In genomic region chr17:82064433-82065192, GRCh38 we compare ENCODE assay signal across 8 cellular contexts. TPM values are rescaled to one million over a fixed set of nuclear protein-coding genes. Genes with fewer than 3 reads are reported as not detected.
DNase-seq lines count a peak whose midpoint lies in the region; ATAC-seq and TF ChIP-seq lines count a peak whose summit lies in the region.

No MANE protein-coding gene starts in this region.

- no peaks in the 10 kb centered on the region for H3K9me3 Mint-ChIP-seq in activated naive CD8-positive, alpha-beta T cell treated with anti-CD3 and anti-CD28 coated beads, Interleukin-2, amount 50 U/mL, for 24 hours
- H3K9me3 Mint-ChIP-seq in type B pancreatic cell = no peaks in the 10 kb centered on the region

- ATAC-seq in activated naive CD8-positive, alpha-beta T cell treated with anti-CD3 and anti-CD28 coated beads, Interleukin-2, amount 50 U/mL, for 24 hours = no peak
- ATAC-seq in left colon (peak; percentile 83), GM21515 (IDR thresholded peaks at IDR 0.05; ENCODE audit: unreplicated experiment) (no peak), HG03139 (IDR thresholded peaks at IDR 0.05; ENCODE audit: unreplicated experiment) (no peak)

- H3K36me3 Mint-ChIP-seq in activated naive CD8-positive, alpha-beta T cell treated with anti-CD3 and anti-CD28 coated beads, Interleukin-2, amount 50 U/mL, for 24 hours (ENCODE audit: low read depth) = peaks cover 2% of the 10 kb centered on the region
- no peaks in the 10 kb centered on the region for H3K36me3 Mint-ChIP-seq in type B pancreatic cell

- TF ChIP-seq CTCF in AG04450 (IDR thresholded peaks at IDR 0.05; ENCODE audit: low read depth, low read length) (no peak), type B pancreatic cell (conservative IDR thresholded peaks at IDR 0.05) (no peak)

- no peaks in the 10 kb centered on the region; the same call in 1 of the 2 replicates for H3K9me3 ChIP-seq in AG04450 (ENCODE audit: control insufficient read depth, insufficient read depth, low read length)

- H3K27me3 ChIP-seq in AG04450 (ENCODE audit: control insufficient read depth, insufficient read depth, low read length) = no peaks in the 10 kb centered on the region

- peak overlapping the region; percentile 74 for H3K4me3 Mint-ChIP-seq in activated naive CD8-positive, alpha-beta T cell treated with anti-CD3 and anti-CD28 coated beads, Interleukin-2, amount 50 U/mL, for 24 hours
- H3K4me3 Mint-ChIP-seq in type B pancreatic cell = peak overlapping the region; percentile 75

- DNase-seq in AG04450 (ENCODE audit: low read depth, low spot score) = no peak
- peak; percentile 58 for DNase-seq in HT-29 (ENCODE audit: low spot score)
- DNase-seq in activated naive CD8-positive, alpha-beta T cell treated with anti-CD3 and anti-CD28 coated beads, Interleukin-2, amount 50 U/mL, for 24 hours = no peak
- DNase-seq in left colon = peak; percentile 52 to 68
- no peak for DNase-seq in type B pancreatic cell (ENCODE audit: extremely low spot score, unreplicated experiment)
- DNase-seq in GM19238 (ENCODE audit: insufficient read length, low spot score) = no peak

- peaks cover 16% of the 10 kb centered on the region for H3K4me1 Mint-ChIP-seq in activated naive CD8-positive, alpha-beta T cell treated with anti-CD3 and anti-CD28 coated beads, Interleukin-2, amount 50 U/mL, for 24 hours
- H3K4me1 Mint-ChIP-seq in type B pancreatic cell (ENCODE audit: unreplicated experiment) = no peaks in the 10 kb centered on the region

- no peaks in the 10 kb centered on the region for H3K27me3 Mint-ChIP-seq in activated naive CD8-positive, alpha-beta T cell treated with anti-CD3 and anti-CD28 coated beads, Interleukin-2, amount 50 U/mL, for 24 hours
- no peaks in the 10 kb centered on the region for H3K27me3 Mint-ChIP-seq in type B pancreatic cell

- CTCF ChIA-PET in AG04450 (lab: Charles Lee) = no interaction called here

- intact Hi-C loops in left colon (cut with DNase I, micrococcal nuclease) = no loop called here

- POLR2A ChIA-PET in AG04450 (lab: Yijun Ruan, JAX) = interaction anchor here (0.7 to 1.1 kb wide), 3 partner anchors 9 to 34 kb away, joined by 3 to 5 read pairs (median 3); partner anchors contain the start of gene FASN

- no peak overlapping the region for H3K27ac ChIP-seq in AG04450 (ENCODE audit: low read depth, low read length)

- peak overlapping the region; percentile 71 for H3K27ac Mint-ChIP-seq in activated naive CD8-positive, alpha-beta T cell treated with anti-CD3 and anti-CD28 coated beads, Interleukin-2, amount 50 U/mL, for 24 hours
- no peak overlapping the region for H3K27ac Mint-ChIP-seq in type B pancreatic cell

- peak overlapping the region; percentile 76 for H3K4me3 ChIP-seq in AG04450 (ENCODE audit: low read depth, low read length)

RNA-seq across cellular contexts. Expression of gene DUS1L, which starts 1.0 kb away (rescaled TPM):
- polyA plus RNA-seq in AG04450 (2011; rRNA removed) = 21.4 and 27.0 TPM in 2 replicates
- polyA minus RNA-seq in AG04450 (2011; rRNA and poly(A)+ RNA removed) = 14.5 and 14.8 TPM in 2 replicates
- total RNA-seq in HT-29 (2014; rRNA removed; shearing (Covaris generic)) = 320 and 339 TPM in 2 replicates
- total RNA-seq in left colon = 100 to 1,000 TPM; 127 to 146 TPM
- 97.0 and 97.1 TPM in 2 replicates for total RNA-seq in type B pancreatic cell (ENCODE audit: low replicate concordance)

RNA-seq across cellular contexts. Expression of gene GPS1, which starts 12.9 kb away (rescaled TPM):
- 63.1 and 94.3 TPM in 2 replicates for polyA plus RNA-seq in AG04450 (2011; rRNA removed)
- polyA minus RNA-seq in AG04450 (2011; rRNA and poly(A)+ RNA removed) = 74.9 and 108 TPM in 2 replicates
- total RNA-seq in HT-29 (2014; rRNA removed; shearing (Covaris generic)) = 281 and 295 TPM in 2 replicates
- 10 to 100 TPM; 80.7 to 87.4 TPM for total RNA-seq in left colon
- total RNA-seq in type B pancreatic cell (ENCODE audit: low replicate concordance) = 111 and 112 TPM in 2 replicates

RNA-seq across cellular contexts. Expression of gene RFNG, which starts 13.0 kb away (rescaled TPM):
- polyA plus RNA-seq in AG04450 (2011; rRNA removed) = 11.8 and 14.1 TPM in 2 replicates
- polyA minus RNA-seq in AG04450 (2011; rRNA and poly(A)+ RNA removed) = 19.4 and 25.1 TPM in 2 replicates
- total RNA-seq in HT-29 (2014; rRNA removed; shearing (Covaris generic)) = 49.5 and 52.6 TPM in 2 replicates
- total RNA-seq in left colon = 10 to 100 TPM; 31.5 to 32.3 TPM
- 35.9 and 43.4 TPM in 2 replicates for total RNA-seq in type B pancreatic cell (ENCODE audit: low replicate concordance)

RNA-seq across cellular contexts. Expression of gene DCXR, which starts 27.1 kb away (rescaled TPM):
- 35.5 and 55.6 TPM in 2 replicates for polyA plus RNA-seq in AG04450 (2011; rRNA removed)
- 31.5 and 46.4 TPM in 2 replicates for polyA minus RNA-seq in AG04450 (2011; rRNA and poly(A)+ RNA removed)
- total RNA-seq in HT-29 (2014; rRNA removed; shearing (Covaris generic)) = 167 and 221 TPM in 2 replicates
- total RNA-seq in left colon (100 to 1,000 TPM; 111 to 137 TPM), type B pancreatic cell (ENCODE audit: low replicate concordance) (158 and 175 TPM in 2 replicates)

RNA-seq across cellular contexts. Expression of gene RAC3, which starts 33.1 kb away (rescaled TPM):
- polyA plus RNA-seq in AG04450 (2011; rRNA removed) = 12.9 and 18.7 TPM in 2 replicates
- polyA minus RNA-seq in AG04450 (2011; rRNA and poly(A)+ RNA removed) = 8.5 and 16.2 TPM in 2 replicates
- total RNA-seq in HT-29 (2014; rRNA removed; shearing (Covaris generic)) = 68.7 and 71.3 TPM in 2 replicates
- 1 to 10 TPM; 4.2 to 9.0 TPM for total RNA-seq in left colon
- total RNA-seq in type B pancreatic cell (ENCODE audit: low replicate concordance) = 41.7 and 51.7 TPM in 2 replicates

Comparison
In these comparisons a context has a peak if more than half of its experiments do, and no peak if none do; other contexts are left out.
1. DNase-seq: peak in HT-29 (single experiment) and left colon (2 of 2); none in AG04450 (single experiment), activated naive CD8-positive, alpha-beta T cell treated with anti-CD3 and anti-CD28 coated beads, Interleukin-2, amount 50 U/mL, for 24 hours (single experiment), type B pancreatic cell (single experiment) and GM19238 (single experiment).